1 cellular context compared by ENCODE assay signal in genomic region chr14:69612014-69612758, GRCh38.
TF ChIP-seq lines count a peak whose summit lies in the region.

No MANE protein-coding gene starts in this region.

TF ChIP-seq in K562, 482 proteins besides CTCF, POLR2A, EP300 and RAD21 (continued from another document):
- TF ChIP-seq UBTF (IDR thresholded peaks at IDR 0.05; ENCODE audit: borderline replicate concordance in 1 of 2, low read depth in 2 of 2, low read length in 2 of 2) (peak in 1 of 2 experiments; percentile 6; a peak in 2 of 4 replicates), L3MBTL2 (IDR thresholded peaks at IDR 0.05) (0 out of 2 replicates have a peak, but pooled peaks have one; percentile 18), MTA2 (IDR thresholded peaks at IDR 0.05; ENCODE audit: low read depth) (no peak), RBBP5 (IDR thresholded peaks at IDR 0.05; ENCODE audit: borderline replicate concordance, insufficient read depth, low read length, poor library complexity, severe bottlenecking) (peak; percentile 27), CHCHD3 (CRISPR knock-in tag; IDR thresholded peaks at IDR 0.05) (no peak), SAP30 (IDR thresholded peaks at IDR 0.05; ENCODE audit: borderline replicate concordance, insufficient read depth, low read depth, low read length, poor library complexity, severe bottlenecking) (peak; percentile 39), HMGN3 (IDR thresholded peaks at IDR 0.05; ENCODE audit: borderline replicate concordance, extremely low read depth, insufficient read length, low read depth, low read length) (peak; percentile 46), CHD1 (IDR thresholded peaks at IDR 0.05; ENCODE audit: low read length) (peak; percentile 17)
